In the genomic region with DNA sequence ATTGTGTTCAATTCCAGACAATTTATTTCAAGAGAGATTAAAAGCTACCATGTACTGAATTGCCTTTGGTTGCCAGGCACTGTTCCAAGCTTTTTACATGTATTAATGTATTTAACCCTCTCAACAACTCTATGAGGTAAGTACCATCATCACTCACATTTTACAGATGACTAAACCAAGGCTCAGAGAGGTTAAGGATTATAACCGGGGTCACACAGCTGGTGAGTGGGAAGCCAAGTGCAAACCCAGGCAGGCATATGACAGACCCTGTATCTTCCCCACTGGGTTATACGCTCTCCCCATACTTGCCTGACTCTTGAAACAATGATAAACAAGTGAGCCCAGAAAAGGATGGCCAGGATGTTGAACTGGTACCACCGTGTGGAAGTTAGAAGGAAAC, we compare ENCODE assay signal across 23 cellular contexts.
"Had no signal": no experiment of that assay in that cellular context is flagged by ENCODE, and none has a peak within 500 bp of the region (broad histone marks: within the 10 kb centered on the region; RNA-seq: fewer than 3 reads in every experiment).

No MANE protein-coding gene starts in this region.

- H3K4me3 ChIP-seq: dorsolateral prefrontal cortex, gastrocnemius medialis, lower lobe of right lung, pancreas, smooth muscle cell, stomach, thyroid gland, vagina had no signal

- H3K36me3 ChIP-seq: gastrocnemius medialis, lower lobe of right lung, pancreas, stomach, thyroid gland, vagina had no signal

- ATAC-seq: esophagus mucosa; gastrocnemius medialis; left ventricle myocardium superior; lower lobe of right lung; naive thymus-derived CD8-positive, alpha-beta T cell; pancreas; sciatic nerve; stimulated activated effector memory CD8-positive, alpha-beta T cell treated with anti-CD3 and anti-CD28 coated beads, Interleukin-12 subunit alpha, Interleukin-12 subunit beta, amount 100 ng/mL, for 72 hours had no signal

- H3K27ac ChIP-seq: dorsolateral prefrontal cortex, gastrocnemius medialis, lower lobe of right lung, pancreas, stomach, thyroid gland, vagina had no signal

- H3K4me2 ChIP-seq: smooth muscle cell had no signal

- FAIRE-seq: keratinocyte, pancreas had no signal

- H3K27me3 ChIP-seq: dorsolateral prefrontal cortex, gastrocnemius medialis, pancreas, stomach, thyroid gland, vagina had no signal

- DNase-seq: dorsolateral prefrontal cortex; effector CD4-positive, alpha-beta T cell; foreskin fibroblast; gastrocnemius medialis; head of caudate nucleus; left ventricle myocardium superior; lower lobe of right lung; naive thymus-derived CD8-positive, alpha-beta T cell; occipital lobe; pancreas; stimulated activated CD4-positive, alpha-beta T cell treated with anti-CD3 and anti-CD28 coated beads, Interleukin-12 subunit alpha, Interleukin-12 subunit beta, amount 100 ng/mL, for 4 hours; stimulated activated CD4-positive, alpha-beta T cell treated with anti-CD3 and anti-CD28 coated beads, Interleukin-1b, Interleukin-23, amount 100 ng/mL, for 48 hours; stimulated activated CD4-positive, alpha-beta T cell treated with anti-CD3 and anti-CD28 coated beads, Interleukin-4, amount 100 ng/mL, for 1 hour; stimulated activated naive CD4-positive, alpha-beta T cell treated with Interleukin-2 at 50 U/mL for 16 hours; stomach; thyroid gland; trophoblast cell had no signal

- H3K9me3 ChIP-seq: gastrocnemius medialis, lower lobe of right lung, pancreas, stomach, thyroid gland, vagina had no signal

- H3K4me1 ChIP-seq: lower lobe of right lung, pancreas had no signal
